ENCODE assay signal across 10 cellular contexts in the genomic region with DNA sequence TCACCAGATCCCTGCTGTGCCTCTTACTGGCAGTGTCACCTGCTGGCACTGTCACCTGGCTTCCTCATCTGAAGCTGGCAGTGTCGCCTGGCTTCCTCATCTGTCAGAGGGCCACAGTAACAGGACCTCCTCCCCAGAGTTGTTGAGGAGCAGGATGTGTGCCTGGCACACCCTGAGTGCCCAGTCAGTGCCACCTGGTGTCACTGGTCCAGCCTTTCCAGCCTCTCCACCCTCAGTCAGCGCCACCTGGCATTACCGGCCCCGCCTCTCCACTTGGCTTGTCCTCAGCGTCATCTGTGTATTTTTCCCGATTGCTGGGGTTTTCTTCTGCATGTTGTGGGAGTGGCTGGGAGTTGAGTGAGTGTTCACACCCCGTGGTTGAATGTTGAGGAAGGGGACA. TPM values are rescaled to one million over a fixed set of nuclear protein-coding genes. Genes with fewer than 3 reads are reported as not detected.
DNase-seq lines count a peak whose midpoint lies in the region; ATAC-seq lines count a peak whose summit lies in the region.
"Had no signal": no experiment of that assay in that cellular context is flagged by ENCODE, and none has a peak within 500 bp of the region (broad histone marks: within the 10 kb centered on the region; RNA-seq: fewer than 3 reads in every experiment).

No MANE protein-coding gene starts in this region.

- DNase-seq in activated CD8-positive, alpha-beta memory T cell treated with anti-CD3 and anti-CD28 coated beads, Interleukin-2, amount 10 ng/mL, durations not matched to agents 7 days and 5 days, result no peak
- DNase-seq in activated CD8-positive, alpha-beta memory T cell treated with anti-CD3 and anti-CD28 coated beads, Interleukin-2, amount 50 U/mL, for 4 hours, result no peak
- DNase-seq in NCI-H2171 treated with DMSO at 0.1 percent for 48 hours (lab: John Stamatoyannopoulos, UW) (peak; percentile 66), AML-193 (lab: John Stamatoyannopoulos, UW) (no peak)
- DNase-seq in effector memory CD8-positive, alpha-beta T cell, result no peak
- no peak for DNase-seq in stimulated activated naive B cell treated with anti-CD40 and anti-IgM and Interleukin-4, amounts not matched to agents 10 μg/mL and 1 μg/mL and 100 μg/mL, for 72 hours
- DNase-seq: NCI-H146 had no signal

- H3K27ac Mint-ChIP-seq in activated CD8-positive, alpha-beta memory T cell treated with anti-CD3 and anti-CD28 coated beads, Interleukin-2, amount 10 ng/mL, durations not matched to agents 7 days and 5 days, result peak overlapping the region; percentile 17
- peak overlapping the region; percentile 29 to 41 for H3K27ac Mint-ChIP-seq in effector memory CD8-positive, alpha-beta T cell
- H3K27ac Mint-ChIP-seq in stimulated activated naive B cell treated with anti-CD40 and anti-IgM and Interleukin-4, amounts not matched to agents 10 μg/mL and 1 μg/mL and 100 μg/mL, for 72 hours, result peak overlapping the region; percentile 62
- H3K27ac Mint-ChIP-seq: dendritic cell treated with granulocyte-macrophage colony-stimulating factor and Interleukin-4, amounts not matched to agents 40 ng/mL and 50 ng/mL, for 4 days had no signal

- CTCF ChIA-PET in activated CD8-positive, alpha-beta memory T cell treated with anti-CD3 and anti-CD28 coated beads, Interleukin-2, amount 10 ng/mL, durations not matched to agents 7 days and 5 days (lab: Charles Lee), result interaction anchor here (0.6 to 18.9 kb wide), 39 partner anchors 13 to 290 kb away, joined by 3 to 294 read pairs (median 6); a partner anchor contains a TSS

- no peaks in the 10 kb centered on the region for H3K9me3 Mint-ChIP-seq in activated CD8-positive, alpha-beta memory T cell treated with anti-CD3 and anti-CD28 coated beads, Interleukin-2, amount 10 ng/mL, durations not matched to agents 7 days and 5 days (ENCODE audit: low read depth)
- H3K9me3 Mint-ChIP-seq in effector memory CD8-positive, alpha-beta T cell, result no peaks in the 10 kb centered on the region
- H3K9me3 Mint-ChIP-seq in stimulated activated naive B cell treated with anti-CD40 and anti-IgM and Interleukin-4, amounts not matched to agents 10 μg/mL and 1 μg/mL and 100 μg/mL, for 72 hours, result no peaks in the 10 kb centered on the region
- H3K9me3 Mint-ChIP-seq: dendritic cell treated with granulocyte-macrophage colony-stimulating factor and Interleukin-4, amounts not matched to agents 40 ng/mL and 50 ng/mL, for 4 days had no signal

- H3K4me3 Mint-ChIP-seq in activated CD8-positive, alpha-beta memory T cell treated with anti-CD3 and anti-CD28 coated beads, Interleukin-2, amount 10 ng/mL, durations not matched to agents 7 days and 5 days, result no peak overlapping the region
- no peak overlapping the region for H3K4me3 Mint-ChIP-seq in effector memory CD8-positive, alpha-beta T cell
- no peak overlapping the region for H3K4me3 Mint-ChIP-seq in stimulated activated naive B cell treated with anti-CD40 and anti-IgM and Interleukin-4, amounts not matched to agents 10 μg/mL and 1 μg/mL and 100 μg/mL, for 72 hours

- peaks cover 16% of the 10 kb centered on the region for H3K36me3 Mint-ChIP-seq in activated CD8-positive, alpha-beta memory T cell treated with anti-CD3 and anti-CD28 coated beads, Interleukin-2, amount 10 ng/mL, durations not matched to agents 7 days and 5 days
- peaks cover 19% of the 10 kb centered on the region for H3K36me3 Mint-ChIP-seq in effector memory CD8-positive, alpha-beta T cell (ENCODE audit: insufficient read depth)
- H3K36me3 Mint-ChIP-seq in stimulated activated naive B cell treated with anti-CD40 and anti-IgM and Interleukin-4, amounts not matched to agents 10 μg/mL and 1 μg/mL and 100 μg/mL, for 72 hours, result peaks cover 19 to 35% of the 10 kb centered on the region in 2 donors

- ATAC-seq in activated CD8-positive, alpha-beta memory T cell treated with anti-CD3 and anti-CD28 coated beads, Interleukin-2, amount 10 ng/mL, durations not matched to agents 7 days and 5 days, result no peak
- no peak for ATAC-seq in effector memory CD8-positive, alpha-beta T cell (replicated peaks)
- ATAC-seq in stimulated activated naive B cell treated with anti-CD40 and anti-IgM and Interleukin-4, amounts not matched to agents 10 μg/mL and 1 μg/mL and 100 μg/mL, for 72 hours (replicated peaks), result no peak
- no peak for ATAC-seq in HG03108 (IDR thresholded peaks at IDR 0.05; ENCODE audit: unreplicated experiment)
- no peak for ATAC-seq in GM18870 (IDR thresholded peaks at IDR 0.05; ENCODE audit: unreplicated experiment)

- no peaks in the 10 kb centered on the region for H3K27me3 Mint-ChIP-seq in activated CD8-positive, alpha-beta memory T cell treated with anti-CD3 and anti-CD28 coated beads, Interleukin-2, amount 10 ng/mL, durations not matched to agents 7 days and 5 days
- no peaks in the 10 kb centered on the region for H3K27me3 Mint-ChIP-seq in effector memory CD8-positive, alpha-beta T cell
- H3K27me3 Mint-ChIP-seq in stimulated activated naive B cell treated with anti-CD40 and anti-IgM and Interleukin-4, amounts not matched to agents 10 μg/mL and 1 μg/mL and 100 μg/mL, for 72 hours, result no peaks in the 10 kb centered on the region
- H3K27me3 Mint-ChIP-seq: dendritic cell treated with granulocyte-macrophage colony-stimulating factor and Interleukin-4, amounts not matched to agents 40 ng/mL and 50 ng/mL, for 4 days had no signal

- H3K4me1 Mint-ChIP-seq in activated CD8-positive, alpha-beta memory T cell treated with anti-CD3 and anti-CD28 coated beads, Interleukin-2, amount 10 ng/mL, durations not matched to agents 7 days and 5 days, result peaks cover 61% of the 10 kb centered on the region
- peaks cover 27 to 32% of the 10 kb centered on the region in 2 donors for H3K4me1 Mint-ChIP-seq in effector memory CD8-positive, alpha-beta T cell (ENCODE audit: low read depth in 2 of 2)
- H3K4me1 Mint-ChIP-seq in stimulated activated naive B cell treated with anti-CD40 and anti-IgM and Interleukin-4, amounts not matched to agents 10 μg/mL and 1 μg/mL and 100 μg/mL, for 72 hours, result peaks cover 26 to 45% of the 10 kb centered on the region in 2 donors

RNA-seq across cellular contexts. Expression of a gene that starts 37.9 kb away (rescaled TPM):
- total RNA-seq in activated CD8-positive, alpha-beta memory T cell treated with anti-CD3 and anti-CD28 coated beads, Interleukin-2, amount 10 ng/mL, durations not matched to agents 7 days and 5 days, result 100 to 1,000 TPM in 1 of 2 experiments, 10 to 100 TPM in 1; 90.9 to 117 TPM
